In genomic region chr4:55682295-55682694, GRCh38 we compare ENCODE assay signal across 20 cellular contexts. TPM values are rescaled to one million over a fixed set of nuclear protein-coding genes. Genes with fewer than 3 reads are reported as not detected.
"Had no signal": no experiment of that assay in that cellular context is flagged by ENCODE, and none has a peak within 500 bp of the region (broad histone marks: within the 10 kb centered on the region; RNA-seq: fewer than 3 reads in every experiment).

No MANE protein-coding gene starts in this region.

- H3K27ac Mint-ChIP-seq: IgD-negative memory B cell had no signal

- H3K4me3 Mint-ChIP-seq: IgD-negative memory B cell had no signal

- DNase-seq: KBM-7, MV-4-11, NCI-H1048, NCI-H1105, NCI-H1417, NCI-H1436 treated with DMSO at 0.1 percent for 48 hours, NCI-H1694, NCI-H187 treated with DMSO at 0.1 percent for 48 hours, NCI-H2081, NCI-H2107, NCI-H2171, NCI-H226, NCI-H446, NCI-H524, NCI-H526 treated with DMSO at 0.1 percent for 48 hours, Right ventricle myocardium superior, RPMI8226, SIG-M5 had no signal

- H3K36me3 Mint-ChIP-seq: IgD-negative memory B cell had no signal

- H3K4me1 Mint-ChIP-seq: IgD-negative memory B cell had no signal

RNA-seq across cellular contexts. Expression of gene NMU, which starts 46.2 kb away (rescaled TPM):
- total RNA-seq: Right ventricle myocardium superior, SJSA1 had no signal
